24 cellular contexts compared by ENCODE assay signal in genomic region chr7:23356168-23356567, GRCh38.
"Had no signal": no experiment of that assay in that cellular context is flagged by ENCODE, and none has a peak within 500 bp of the region (broad histone marks: within the 10 kb centered on the region; RNA-seq: fewer than 3 reads in every experiment).

No MANE protein-coding gene starts in this region.

- ATAC-seq: left ventricle myocardium superior; lower lobe of right lung; mucosa of descending colon; sciatic nerve; stimulated activated memory B cell treated with anti-CD40 and anti-IgM and Interleukin-4, amounts not matched to agents 10 μg/mL and 1 μg/mL and 100 μg/mL, for 72 hours had no signal

- DNase-seq: effector memory CD4-positive, alpha-beta T cell; erythroblast; esophagus squamous epithelium; foreskin melanocyte; left ventricle myocardium superior; lower lobe of right lung; mucosa of descending colon; naive B cell; pancreas; retina; stimulated activated CD4-positive, alpha-beta T cell treated with anti-CD3 and anti-CD28 coated beads, Interleukin-2, amount 100 ng/mL, for 24 hours; stimulated activated CD4-positive, alpha-beta T cell treated with anti-CD3 and anti-CD28 coated beads, Interleukin-4, amount 100 ng/mL, for 24 hours; upper lobe of left lung had no signal

- H3K27me3 ChIP-seq: neutrophil, pancreas, tibial nerve, upper lobe of left lung had no signal

- H3K27ac ChIP-seq: esophagus squamous epithelium, lower lobe of right lung, neutrophil, thoracic aorta, tibial nerve, upper lobe of left lung had no signal

- H3K27ac Mint-ChIP-seq: naive B cell; natural killer cell treated with Interleukin-12 subunit alpha and Interleukin-12 subunit beta and Interleukin-15 and Interleukin-18, amount 100 ng/mL, for 72 hours; stimulated activated memory B cell treated with anti-CD40 and anti-IgM and Interleukin-4, amounts not matched to agents 10 μg/mL and 1 μg/mL and 100 μg/mL, for 72 hours; stimulated activated naive CD8-positive, alpha-beta T cell treated with anti-CD3 and anti-CD28 coated beads, Interleukin-15, Interleukin-2, amounts not matched to agents 100 ng/mL and 50 ng/mL, for 24 hours had no signal

- H3K4me3 Mint-ChIP-seq: naive B cell; natural killer cell treated with Interleukin-12 subunit alpha and Interleukin-12 subunit beta and Interleukin-15 and Interleukin-18, amount 100 ng/mL, for 72 hours; neural crest cell; stimulated activated memory B cell treated with anti-CD40 and anti-IgM and Interleukin-4, amounts not matched to agents 10 μg/mL and 1 μg/mL and 100 μg/mL, for 72 hours; stimulated activated naive CD8-positive, alpha-beta T cell treated with anti-CD3 and anti-CD28 coated beads, Interleukin-15, Interleukin-2, amounts not matched to agents 100 ng/mL and 50 ng/mL, for 24 hours had no signal

- H3K9me3 ChIP-seq: esophagus squamous epithelium, lower lobe of right lung, mucosa of descending colon, neutrophil, pancreas, thoracic aorta, upper lobe of left lung had no signal

- H3K27me3 Mint-ChIP-seq: naive B cell had no signal

- H3K4me3 ChIP-seq: esophagus squamous epithelium, lower lobe of right lung, mucosa of descending colon, pancreas, thoracic aorta, tibial nerve, upper lobe of left lung had no signal

- H3K4me1 ChIP-seq: tibial nerve had no signal

- H3K9me3 Mint-ChIP-seq: naive B cell; natural killer cell treated with Interleukin-12 subunit alpha and Interleukin-12 subunit beta and Interleukin-15 and Interleukin-18, amount 100 ng/mL, for 72 hours; neural crest cell; stimulated activated memory B cell treated with anti-CD40 and anti-IgM and Interleukin-4, amounts not matched to agents 10 μg/mL and 1 μg/mL and 100 μg/mL, for 72 hours; stimulated activated naive CD8-positive, alpha-beta T cell treated with anti-CD3 and anti-CD28 coated beads, Interleukin-15, Interleukin-2, amounts not matched to agents 100 ng/mL and 50 ng/mL, for 24 hours had no signal

- H3K36me3 ChIP-seq: esophagus squamous epithelium, lower lobe of right lung, neutrophil, pancreas, thoracic aorta, tibial nerve, upper lobe of left lung had no signal

- H3K36me3 Mint-ChIP-seq: natural killer cell treated with Interleukin-12 subunit alpha and Interleukin-12 subunit beta and Interleukin-15 and Interleukin-18, amount 100 ng/mL, for 72 hours; stimulated activated memory B cell treated with anti-CD40 and anti-IgM and Interleukin-4, amounts not matched to agents 10 μg/mL and 1 μg/mL and 100 μg/mL, for 72 hours had no signal

- FAIRE-seq: colon, keratinocyte, pancreas, urothelium cell line had no signal
